ENCODE assay signal across 8 cellular contexts in the genomic region with DNA sequence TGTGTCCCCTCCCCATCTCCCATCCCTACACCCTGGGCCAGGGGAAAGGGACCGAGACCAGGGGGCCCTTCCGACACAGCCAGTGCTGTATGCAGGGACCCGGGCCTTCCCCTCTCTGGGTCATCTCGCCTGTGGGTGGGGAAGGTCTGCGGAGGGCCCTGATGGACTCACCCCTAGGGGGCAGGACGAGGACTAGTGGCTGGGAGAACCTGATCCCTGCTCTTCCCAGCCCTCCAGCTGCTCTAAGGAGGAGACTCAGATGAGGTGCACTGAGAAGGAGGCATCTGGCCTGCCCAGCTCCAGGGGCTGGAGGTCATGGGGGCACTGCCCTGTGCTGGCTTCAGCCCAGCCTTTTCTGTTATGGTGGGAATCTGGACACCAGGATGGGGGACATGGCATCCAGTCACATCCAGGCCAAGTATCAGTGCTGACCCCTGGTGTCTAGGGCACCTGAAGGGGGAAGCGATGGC. TPM values are rescaled to one million over a fixed set of nuclear protein-coding genes. Genes with fewer than 3 reads are reported as not detected.
A peak's percentile ranks its signal among the peaks of the same experiment; 100 is the strongest.
DNase-seq lines count a peak whose midpoint lies in the region; ATAC-seq and TF ChIP-seq lines count a peak whose summit lies in the region.

No MANE protein-coding gene starts in this region.

- H3K27me3 ChIP-seq in muscle layer of duodenum (ENCODE audit: low read depth, low read length): no peaks in the 10 kb centered on the region

- TF ChIP-seq CTCF in AG10803 (conservative IDR thresholded peaks at IDR 0.05; ENCODE audit: low read length) (peak; percentile 72), epithelial cell of esophagus (IDR thresholded peaks at IDR 0.05; ENCODE audit: insufficient read depth, low read depth, low read length, missing control alignments) (peak; percentile 19)

- H3K27ac ChIP-seq in muscle layer of duodenum (ENCODE audit: low read length): peak overlapping the region; percentile 80

- H3K36me3 ChIP-seq in muscle layer of duodenum (ENCODE audit: control insufficient read depth in 1 of 2, insufficient read depth in 2 of 2, low read length in 2 of 2): peaks cover under 1 to 33% of the 10 kb centered on the region in 2 donors

- no peaks in the 10 kb centered on the region for H3K9me3 ChIP-seq in muscle layer of duodenum (ENCODE audit: control insufficient read depth in 1 of 2, low read length in 2 of 2)

- H3K4me3 ChIP-seq in AG10803 (ENCODE audit: low read length) (peak overlapping the region; percentile 95), epithelial cell of esophagus (ENCODE audit: low read length) (no peak overlapping the region), muscle layer of duodenum (ENCODE audit: low read depth in 1 of 2, low read length in 2 of 2) (peak overlapping the region; percentile 71 to 74)

- ATAC-seq in HG03460 (IDR thresholded peaks at IDR 0.05; ENCODE audit: unreplicated experiment) (no peak), GM21528 (IDR thresholded peaks at IDR 0.05; ENCODE audit: low FRiP score, unreplicated experiment) (no peak)

- DNase-seq in AG10803 (ENCODE audit: low read depth) (peak; percentile 67), M059J (ENCODE audit: low read depth) (peak; percentile 30), epithelial cell of esophagus (ENCODE audit: low read depth) (peak; percentile 19), activated T-cell treated with anti-CD3 and anti-CD28 coated beads for 4 hours (no peak), GM19240 (ENCODE audit: insufficient read length, low spot score) (no peak)

- H3K4me1 ChIP-seq in muscle layer of duodenum (ENCODE audit: control insufficient read depth in 1 of 2, insufficient read depth in 2 of 2, low read length in 2 of 2): peaks cover 0 to 44% of the 10 kb centered on the region in 2 donors

RNA-seq across cellular contexts. Expression of a gene that starts 0.7 kb away (rescaled TPM):
- 29.0 and 39.2 TPM in 2 replicates for total RNA-seq in M059J (2014; rRNA removed; shearing (Covaris generic))

RNA-seq across cellular contexts. Expression of a gene that starts 31.3 kb away (rescaled TPM):
- 15.4 and 23.9 TPM in 2 replicates for total RNA-seq in M059J (2014; rRNA removed; shearing (Covaris generic))

Comparison
In these comparisons a context has a peak if more than half of its experiments do, and no peak if none do; other contexts are left out.
1. DNase-seq: peak in AG10803 (single experiment), M059J (single experiment) and epithelial cell of esophagus (single experiment); none in activated T-cell treated with anti-CD3 and anti-CD28 coated beads for 4 hours (single experiment) and GM19240 (single experiment).